Comparison of ENCODE assay signal across 8 cellular contexts in the genomic region with DNA sequence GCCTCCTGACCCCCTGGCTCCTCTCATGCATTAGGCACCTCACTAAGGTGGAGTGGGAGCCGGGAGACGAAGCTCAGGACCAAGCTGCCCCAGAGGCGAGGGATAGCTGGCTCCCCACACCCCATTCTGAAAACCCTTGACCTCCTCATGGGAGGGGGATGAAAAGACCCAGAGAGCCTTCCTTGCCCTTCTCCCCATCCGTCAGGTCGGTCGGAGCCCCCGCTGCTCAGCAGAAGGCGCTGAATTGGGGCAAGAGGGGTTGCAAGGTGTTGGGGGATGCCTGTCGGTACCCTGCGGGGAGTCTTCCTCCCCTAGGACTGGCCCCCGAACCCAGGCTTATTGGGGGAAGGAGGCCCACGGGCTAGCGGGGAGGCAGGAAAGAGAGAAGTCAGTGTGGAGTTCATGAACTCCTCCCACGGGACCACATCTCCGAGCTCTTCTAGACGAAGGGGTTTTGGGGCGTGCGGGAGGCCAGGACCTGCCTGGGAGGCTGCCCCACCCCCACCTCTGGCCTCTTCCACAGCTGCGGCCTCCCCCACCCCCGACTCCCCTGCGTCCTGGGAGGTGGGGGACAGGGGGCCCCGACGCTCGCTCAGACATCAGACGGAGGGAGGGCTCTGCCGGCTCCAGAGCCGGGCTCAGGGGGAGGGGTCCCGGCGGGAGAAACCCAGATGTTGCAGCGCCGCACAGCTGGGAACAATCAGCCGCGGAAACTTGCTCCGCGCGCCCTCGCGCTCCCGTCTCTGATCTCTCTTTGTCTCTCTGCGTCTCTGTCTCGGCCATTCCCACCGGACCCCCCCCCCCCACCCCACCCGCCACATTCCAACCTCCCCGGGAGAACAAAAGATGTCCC. TPM values are rescaled to one million over a fixed set of nuclear protein-coding genes. Genes with fewer than 3 reads are reported as not detected.
DNase-seq lines count a peak whose midpoint lies in the region; ATAC-seq and TF ChIP-seq lines count a peak whose summit lies in the region.

No MANE protein-coding gene starts in this region.

- H3K36me3 Mint-ChIP-seq in nephron progenitor cell (ENCODE audit: low read depth), result no peaks in the 10 kb centered on the region

- peak overlapping the region; percentile 90 for H3K9ac ChIP-seq in HUES64 (ENCODE audit: low read depth, low read length)

- H3K4me3 Mint-ChIP-seq in nephron progenitor cell, result peak overlapping the region; percentile 85

- H3K4me1 Mint-ChIP-seq in nephron progenitor cell, result peaks cover 76% of the 10 kb centered on the region

- H3K4me3 ChIP-seq in AG04450 (ENCODE audit: low read depth, low read length) (peak overlapping the region; percentile 72), HUES64 (ENCODE audit: low read length) (peak overlapping the region; percentile 63)

- H3K27ac Mint-ChIP-seq in nephron progenitor cell, result no peak overlapping the region

- H3K9me3 Mint-ChIP-seq in nephron progenitor cell, result no peaks in the 10 kb centered on the region

- POLR2A ChIA-PET in AG04450 (lab: Yijun Ruan, JAX), result interaction anchor here (0.5 to 2.8 kb wide), 3 partner anchors 10 to 13 kb away, joined by 3 to 12 read pairs (median 5); no protein-coding TSS in a partner anchor

- H3K36me3 ChIP-seq in HUES64 (ENCODE audit: insufficient read depth, low read length), result peaks cover 31% of the 10 kb centered on the region

- H3K9me3 ChIP-seq in AG04450 (ENCODE audit: control insufficient read depth, insufficient read depth, low read length) (no peaks in the 10 kb centered on the region; the same call in 1 of the 2 replicates), HUES64 (ENCODE audit: insufficient read depth, low read depth, low read length) (no peaks in the 10 kb centered on the region)

- WGBS in HUES64, result under 1% methylated on average over 41 of the region's 44 CpGs

- H3K27me3 ChIP-seq in AG04450 (ENCODE audit: control insufficient read depth, insufficient read depth, low read length) (no peaks in the 10 kb centered on the region), HUES64 (ENCODE audit: insufficient read depth, low read length) (no peaks in the 10 kb centered on the region)

- H3K27ac ChIP-seq in AG04450 (ENCODE audit: low read depth, low read length), result peak overlapping the region; percentile 87
- no peak overlapping the region for H3K27ac ChIP-seq in HUES64 (ENCODE audit: low read depth, low read length)
- no peak overlapping the region for H3K27ac ChIP-seq in substantia nigra (ENCODE audit: low read depth, low read length, poor library complexity, severe bottlenecking)

- CTCF ChIA-PET in AG04450 (lab: Charles Lee), result interaction anchor here (1.5 to 2.5 kb wide), 2 partner anchors 19 to 28 kb away, joined by 4 to 9 read pairs; no protein-coding TSS in a partner anchor

- no peak for ATAC-seq in GM19328 (IDR thresholded peaks at IDR 0.05; ENCODE audit: unreplicated experiment)

- H3K4me1 ChIP-seq in HUES64 (ENCODE audit: insufficient read depth, low read length), result peaks cover 10% of the 10 kb centered on the region; the same call in 1 of the 2 replicates

- DNase-seq in AG04450 (ENCODE audit: low read depth, low spot score) (no peak), epidermal melanocyte (ENCODE audit: insufficient read length, low spot score) (peak; percentile 33), nephron progenitor cell (peak; percentile 62), substantia nigra (lab: John Stamatoyannopoulos, UW) (no peak), DMS79 treated with DMSO at 0.1 percent for 48 hours (lab: John Stamatoyannopoulos, UW) (no peak)
- DNase-seq in activated CD4-positive, CD25-positive, alpha-beta regulatory T cell (lab: John Stamatoyannopoulos, UW), result no peak

- TF ChIP-seq CTCF in AG04450 (IDR thresholded peaks at IDR 0.05; ENCODE audit: low read depth, low read length) (no peak), nephron progenitor cell (IDR thresholded peaks at IDR 0.05) (no peak)

- H3K27me3 Mint-ChIP-seq in nephron progenitor cell (ENCODE audit: low read depth, poor library complexity), result peaks cover 7% of the 10 kb centered on the region

RNA-seq across cellular contexts. Expression of gene MFAP2, which starts 0.7 kb away (rescaled TPM):
- 30.9 and 43.9 TPM in 2 replicates for polyA plus RNA-seq in AG04450 (2011; rRNA removed)
- polyA minus RNA-seq in AG04450 (2011; rRNA and poly(A)+ RNA removed), result 31.1 and 59.2 TPM in 2 replicates
- 156 TPM for polyA plus RNA-seq in HUES64 (2013, experiment 1 of 2)
- polyA plus RNA-seq in HUES64 (2013, experiment 2 of 2), result 170 TPM

RNA-seq across cellular contexts. Expression of gene ATP13A2, which starts 32.0 kb away (rescaled TPM):
- polyA plus RNA-seq in AG04450 (2011; rRNA removed), result 5.6 and 8.8 TPM in 2 replicates
- polyA minus RNA-seq in AG04450 (2011; rRNA and poly(A)+ RNA removed), result 15.3 and 20.8 TPM in 2 replicates
- polyA plus RNA-seq in HUES64 (2013, experiment 1 of 2), result 37.1 TPM
- polyA plus RNA-seq in HUES64 (2013, experiment 2 of 2), result 42.7 TPM

RNA-seq across cellular contexts. Expression of gene CROCC, which starts 58.0 kb away (rescaled TPM):
- 3.9 and 4.2 TPM in 2 replicates for polyA plus RNA-seq in AG04450 (2011; rRNA removed)
- 4.3 and 5.7 TPM in 2 replicates for polyA minus RNA-seq in AG04450 (2011; rRNA and poly(A)+ RNA removed)
- polyA plus RNA-seq in HUES64 (2013, experiment 1 of 2), result 20.0 TPM
- 23.8 TPM for polyA plus RNA-seq in HUES64 (2013, experiment 2 of 2)

Comparison
In these comparisons a context has a peak if more than half of its experiments do, and no peak if none do; other contexts are left out.
1. DNase-seq: peak in epidermal melanocyte (single experiment) and nephron progenitor cell (single experiment); none in AG04450 (single experiment), activated CD4-positive, CD25-positive, alpha-beta regulatory T cell (0 of 4), substantia nigra (0 of 49) and DMS79 treated with DMSO at 0.1 percent for 48 hours (single experiment).